Comparison of ENCODE assay signal across 12 cellular contexts in genomic region chr12:98274430-98275130, GRCh38.
A peak's percentile ranks its signal among the peaks of the same experiment; 100 is the strongest.
DNase-seq lines count a peak whose midpoint lies in the region; ATAC-seq, FAIRE-seq and TF ChIP-seq lines count a peak whose summit lies in the region.
"Had no signal": no experiment of that assay in that cellular context is flagged by ENCODE, and none has a peak within 500 bp of the region (broad histone marks: within the 10 kb centered on the region; RNA-seq: fewer than 3 reads in every experiment).

No MANE protein-coding gene starts in this region.

- ATAC-seq in GM19023 (IDR thresholded peaks at IDR 0.05; ENCODE audit: unreplicated experiment) = peak; percentile 95
- peak; percentile 92 for ATAC-seq in GM21723 (IDR thresholded peaks at IDR 0.05; ENCODE audit: unreplicated experiment)
- peak; percentile 99 for ATAC-seq in HG03159 (IDR thresholded peaks at IDR 0.05; ENCODE audit: unreplicated experiment)
- ATAC-seq in GM12878 = peak; percentile 90

- BruUV-seq in GM12878 (replicated peaks; lab: Mats Ljungman, UMichigan) = no TSS peak

- SMC1A ChIA-PET in GM12878 (lab: Charles Lee; ENCODE audit: uncharacterized antibody, unreplicated experiment) = interaction anchor here (0.6 to 4.8 kb wide), 24 partner anchors 13 to 414 kb away, joined by 3 to 65 read pairs (median 4); no protein-coding TSS in a partner anchor

- TF ChIP-seq POLR2A in GM12878 (IDR thresholded peaks at IDR 0.05; ENCODE audit: low read depth, low read length) = no peak

- no peak overlapping the region for H3K9ac ChIP-seq in GM12878 (ENCODE audit: control insufficient read depth, insufficient read depth, low read length)
- no peak overlapping the region for H3K9ac ChIP-seq in colonic mucosa (ENCODE audit: low read depth in 2 of 2, low read length in 2 of 2)

- no peaks in the 10 kb centered on the region for H3K79me2 ChIP-seq in GM12878 (ENCODE audit: control insufficient read depth, insufficient read depth, low read length)

- peak; percentile 74 to 96; a peak in 3 of 4 replicates for TF ChIP-seq EP300 in GM12878 (IDR thresholded peaks at IDR 0.05; ENCODE audit: borderline replicate concordance in 1 of 2, control insufficient read depth in 1 of 2, low read depth in 2 of 2, low read length in 2 of 2)

- RAD21 ChIA-PET in GM12878 (lab: Charles Lee; ENCODE audit: unreplicated experiment) = interaction anchor here (0.9 to 4.3 kb wide), 14 partner anchors 13 to 124 kb away, joined by 3 to 40 read pairs (median 6); no protein-coding TSS in a partner anchor

- H3K36me3 ChIP-seq in GM12878 (ENCODE audit: control insufficient read depth in 2 of 2, insufficient read depth in 2 of 2, low read length in 1 of 2) (no peaks in the 10 kb centered on the region), colonic mucosa (no peaks in the 10 kb centered on the region)

- WGBS in GM12878 (ENCODE audit: insufficient coverage, insufficient replicate concordance, low lambda C conversion rate, missing lambda C conversion rate) = 21% methylated on average over 5 of the region's 5 CpGs

- POLR2A ChIA-PET in GM12878 (lab: Charles Lee) = interaction anchor here (0.6 to 3.2 kb wide), 8 partner anchors 11 to 58 kb away, joined by 3 to 18 read pairs (median 5); no protein-coding TSS in a partner anchor

- peak overlapping the region; percentile 18; the same call in 1 of the 2 replicates for H3K4me3 ChIP-seq in GM12878
- no peak overlapping the region for H3K4me3 ChIP-seq in colonic mucosa

- H2AFZ ChIP-seq in GM12878 (ENCODE audit: control insufficient read depth, low read depth, low read length) = no peak overlapping the region

- H3K27ac ChIP-seq in GM12878 (ENCODE audit: control insufficient read depth, insufficient read depth) = peak overlapping the region; percentile 50; the same call in 1 of the 2 replicates
- H3K27ac ChIP-seq in colonic mucosa = no peak overlapping the region
- H3K27ac ChIP-seq: HL-60 had no signal

- in situ Hi-C loops in GM12878 (cut with MboI) = no loop called here

- H3K9me3 ChIP-seq in GM12878 (replicated peaks; ENCODE audit: control insufficient read depth, insufficient read depth, low read length) (no peaks in the 10 kb centered on the region; the same call in 2 of the 3 replicates), colonic mucosa (no peaks in the 10 kb centered on the region)

- H3K4me2 ChIP-seq in GM12878 (ENCODE audit: control insufficient read depth, insufficient read depth) = peak overlapping the region; percentile 49

- intact Hi-C loops in GM12878 (cut with micrococcal nuclease; ENCODE audit: unreplicated experiment) = loop anchor here (1.0 to 5.0 kb wide), 5 partner anchors 44 to 125 kb away; no protein-coding TSS in a partner anchor
- intact Hi-C loops in colonic mucosa (cut with DNase I) = no loop called here

- no peak for TF ChIP-seq CTCF in GM12878 (IDR thresholded peaks at IDR 0.05 in 2 of 3, conservative IDR thresholded peaks at IDR 0.05 in 1 of 3; ENCODE audit: control insufficient read depth in 2 of 3, extremely low read depth in 1 of 3, insufficient read depth in 1 of 3, low read depth in 3 of 3, low read length in 3 of 3)
- no peak for TF ChIP-seq CTCF in colonic mucosa (IDR thresholded peaks at IDR 0.05)

- H3K4me1 ChIP-seq in GM12878 (ENCODE audit: control insufficient read depth, insufficient read depth, low read length) (peaks cover 15% of the 10 kb centered on the region), colonic mucosa (no peaks in the 10 kb centered on the region)

- CTCF ChIA-PET in GM12878 (lab: Yijun Ruan, JAX) = interaction anchor here (0.9 to 3.4 kb wide), 5 partner anchors 9 to 50 kb away, joined by 3 to 20 read pairs (median 3); no protein-coding TSS in a partner anchor

- peak; percentile 71 for DNase-seq in GM12878 (ENCODE audit: low read depth, low spot score)
- DNase-seq in iPS-NIHi7 (ENCODE audit: extremely low spot score) = no peak
- no peak for DNase-seq in stimulated activated CD4-positive, alpha-beta T cell treated with anti-CD3 and anti-CD28 coated beads, Interleukin-1b, Interleukin-23, amount 100 ng/mL, for 48 hours
- DNase-seq in colonic mucosa = no peak
- no peak for DNase-seq in DMS53 treated with DMSO at 0.1 percent for 48 hours (lab: John Stamatoyannopoulos, UW; ENCODE audit: unreplicated experiment)
- DNase-seq: activated CD4-positive, alpha-beta T cell treated with anti-CD3 and anti-CD28 coated beads, Interleukin-2, amount 10 ng/mL, durations not matched to agents 24 days and 14 days; hippocampal formation; NCI-H1694 had no signal

- peak; percentile 94 for FAIRE-seq in GM12878 (lab: Jason Lieb, UNC)

- TF ChIP-seq RAD21 in GM12878 (IDR thresholded peaks at IDR 0.05; ENCODE audit: insufficient read depth, low read depth, low read length) = no peak

- H4K20me1 ChIP-seq in GM12878 (ENCODE audit: control insufficient read depth, insufficient read depth) = no peaks in the 10 kb centered on the region

- H3K27me3 ChIP-seq in GM12878 (replicated peaks in 1 of 2; ENCODE audit: control insufficient read depth in 2 of 2, insufficient read depth in 2 of 2, low read length in 1 of 2) = no peaks in the 10 kb centered on the region
- no peaks in the 10 kb centered on the region for H3K27me3 ChIP-seq in colonic mucosa

TF ChIP-seq in GM12878, 131 proteins besides CTCF, POLR2A, EP300 and RAD21 (continues in another document):
- TF ChIP-seq ZNF24 (IDR thresholded peaks at IDR 0.05) (peak; percentile 65; the same call in 1 of the 2 replicates), DPF2 (IDR thresholded peaks at IDR 0.05) (peak; percentile 96), BMI1 (IDR thresholded peaks at IDR 0.05; ENCODE audit: borderline replicate concordance) (peak; percentile 84; the same call in 1 of the 2 replicates), ZNF217 (IDR thresholded peaks at IDR 0.05) (peak; percentile 92), RAD51 (IDR thresholded peaks at IDR 0.05) (peak; percentile 26; the same call in 1 of the 2 replicates), MEF2B (IDR thresholded peaks at IDR 0.05; ENCODE audit: partially characterized antibody, poor library complexity, severe bottlenecking) (peak; percentile 91), FOS (IDR thresholded peaks at IDR 0.05; ENCODE audit: borderline replicate concordance, extremely low read depth, insufficient read length) (no peak), JUND (IDR thresholded peaks at IDR 0.05; ENCODE audit: low read depth, low read length) (no peak), NFIC (IDR thresholded peaks at IDR 0.05; ENCODE audit: low read depth, low read length) (peak; percentile 95), ZNF592 (IDR thresholded peaks at IDR 0.05) (no peak), CHD1 (IDR thresholded peaks at IDR 0.05; ENCODE audit: low read depth, low read length) (no peak)
- TF ChIP-seq, protein P1, sequence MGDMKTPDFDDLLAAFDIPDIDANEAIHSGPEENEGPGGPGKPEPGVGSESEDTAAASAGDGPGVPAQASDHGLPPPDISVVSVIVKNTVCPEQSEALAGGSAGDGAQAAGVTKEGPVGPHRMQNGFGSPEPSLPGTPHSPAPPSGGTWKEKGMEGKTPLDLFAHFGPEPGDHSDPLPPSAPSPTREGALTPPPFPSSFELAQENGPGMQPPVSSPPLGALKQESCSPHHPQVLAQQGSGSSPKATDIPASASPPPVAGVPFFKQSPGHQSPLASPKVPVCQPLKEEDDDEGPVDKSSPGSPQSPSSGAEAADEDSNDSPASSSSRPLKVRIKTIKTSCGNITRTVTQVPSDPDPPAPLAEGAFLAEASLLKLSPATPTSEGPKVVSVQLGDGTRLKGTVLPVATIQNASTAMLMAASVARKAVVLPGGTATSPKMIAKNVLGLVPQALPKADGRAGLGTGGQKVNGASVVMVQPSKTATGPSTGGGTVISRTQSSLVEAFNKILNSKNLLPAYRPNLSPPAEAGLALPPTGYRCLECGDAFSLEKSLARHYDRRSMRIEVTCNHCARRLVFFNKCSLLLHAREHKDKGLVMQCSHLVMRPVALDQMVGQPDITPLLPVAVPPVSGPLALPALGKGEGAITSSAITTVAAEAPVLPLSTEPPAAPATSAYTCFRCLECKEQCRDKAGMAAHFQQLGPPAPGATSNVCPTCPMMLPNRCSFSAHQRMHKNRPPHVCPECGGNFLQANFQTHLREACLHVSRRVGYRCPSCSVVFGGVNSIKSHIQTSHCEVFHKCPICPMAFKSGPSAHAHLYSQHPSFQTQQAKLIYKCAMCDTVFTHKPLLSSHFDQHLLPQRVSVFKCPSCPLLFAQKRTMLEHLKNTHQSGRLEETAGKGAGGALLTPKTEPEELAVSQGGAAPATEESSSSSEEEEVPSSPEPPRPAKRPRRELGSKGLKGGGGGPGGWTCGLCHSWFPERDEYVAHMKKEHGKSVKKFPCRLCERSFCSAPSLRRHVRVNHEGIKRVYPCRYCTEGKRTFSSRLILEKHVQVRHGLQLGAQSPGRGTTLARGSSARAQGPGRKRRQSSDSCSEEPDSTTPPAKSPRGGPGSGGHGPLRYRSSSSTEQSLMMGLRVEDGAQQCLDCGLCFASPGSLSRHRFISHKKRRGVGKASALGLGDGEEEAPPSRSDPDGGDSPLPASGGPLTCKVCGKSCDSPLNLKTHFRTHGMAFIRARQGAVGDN (IDR thresholded peaks at IDR 0.05) = peak; percentile 24; the same call in 1 of the 2 replicates
